In genomic region chr11:78946945-78947914, GRCh38 we compare ENCODE assay signal across 1 cellular context.
TF ChIP-seq lines count a peak whose summit lies in the region.

No MANE protein-coding gene starts in this region.

TF ChIP-seq in HepG2, 621 proteins besides CTCF, POLR2A, EP300 and RAD21 (continued from another document):
- TF ChIP-seq ARID5B (CRISPR knock-in tag; IDR thresholded peaks at IDR 0.05) (peak; percentile 42; the same call in 1 of the 2 replicates), ZNF746 (CRISPR knock-in tag; IDR thresholded peaks at IDR 0.05) (no peak), CHCHD3 (CRISPR knock-in tag; IDR thresholded peaks at IDR 0.05) (no peak), NR0B2 (CRISPR knock-in tag; IDR thresholded peaks at IDR 0.05) (no peak), ZNF160 (CRISPR knock-in tag; IDR thresholded peaks at IDR 0.05) (no peak), TCF7 (IDR thresholded peaks at IDR 0.05; ENCODE audit: low read depth) (0 out of 2 replicates have a peak, but pooled peaks have one; percentile 25), THAP9 (CRISPR knock-in tag; IDR thresholded peaks at IDR 0.05; ENCODE audit: borderline replicate concordance) (no peak), PAXIP1 (CRISPR knock-in tag; conservative IDR thresholded peaks at IDR 0.05) (peak; percentile 58; the same call in 1 of the 2 replicates), ZKSCAN1 (IDR thresholded peaks at IDR 0.05; ENCODE audit: low read length) (peak; percentile 70)
